10 cellular contexts compared by ENCODE assay signal in the genomic region with DNA sequence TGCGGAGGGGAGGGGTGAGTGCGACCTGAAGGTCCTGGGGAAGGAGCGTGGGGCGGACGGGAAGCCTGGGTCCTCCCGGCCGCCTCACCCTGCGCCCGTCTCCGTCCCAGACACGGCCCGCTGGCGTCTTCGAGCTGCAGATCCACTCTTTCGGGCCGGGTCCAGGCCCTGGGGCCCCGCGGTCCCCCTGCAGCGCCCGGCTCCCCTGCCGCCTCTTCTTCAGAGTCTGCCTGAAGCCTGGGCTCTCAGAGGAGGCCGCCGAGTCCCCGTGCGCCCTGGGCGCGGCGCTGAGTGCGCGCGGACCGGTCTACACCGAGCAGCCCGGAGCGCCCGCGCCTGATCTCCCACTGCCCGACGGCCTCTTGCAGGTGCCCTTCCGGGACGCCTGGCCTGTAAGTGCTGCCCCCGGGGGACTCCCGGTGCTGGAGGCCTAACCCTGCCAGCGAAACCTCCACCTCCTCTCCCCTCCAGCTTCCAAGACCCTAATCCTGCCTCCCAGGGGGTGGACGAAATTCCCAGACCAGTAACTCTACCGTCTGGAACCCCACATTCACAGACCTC. TPM values are rescaled to one million over a fixed set of nuclear protein-coding genes. Genes with fewer than 3 reads are reported as not detected.
DNase-seq lines count a peak whose midpoint lies in the region; ATAC-seq and TF ChIP-seq lines count a peak whose summit lies in the region.
"Had no signal": no experiment of that assay in that cellular context is flagged by ENCODE, and none has a peak within 500 bp of the region (broad histone marks: within the 10 kb centered on the region; RNA-seq: fewer than 3 reads in every experiment).

No MANE protein-coding gene starts in this region.

- no peak for ATAC-seq in left lobe of liver

- no peak overlapping the region for H2BK20ac ChIP-seq in H9 (ENCODE audit: low read depth, low read length, poor library complexity, severe bottlenecking)

- H3K18ac ChIP-seq in H9 (ENCODE audit: insufficient read length, low read depth, low read length): no peak overlapping the region

- no peak overlapping the region for H2BK120ac ChIP-seq in H9 (ENCODE audit: low read depth, low read length, poor library complexity, severe bottlenecking)

- H3K9ac ChIP-seq in BLaER1 (peak overlapping the region; percentile 79), H9 (ENCODE audit: extremely low read depth, insufficient read length, low read length) (no peak overlapping the region)

- H3K27ac ChIP-seq in BLaER1 (peak overlapping the region; percentile 78), H9 (ENCODE audit: insufficient read length, low read depth, low read length) (no peak overlapping the region), WERI-Rb-1 (peak overlapping the region; percentile 78)
- H3K27ac ChIP-seq: SJSA1 had no signal

- no peak for TF ChIP-seq CTCF in H9 (conservative IDR thresholded peaks at IDR 0.05)
- TF ChIP-seq CTCF in WERI-Rb-1 (IDR thresholded peaks at IDR 0.05; ENCODE audit: low read depth, low read length): no peak

- H3T11ph ChIP-seq in H9 (ENCODE audit: low read length): no peak overlapping the region

- no peak overlapping the region for H3K27ac Mint-ChIP-seq in H9

- H3K56ac ChIP-seq in H9 (ENCODE audit: insufficient read length, low read depth, low read length): no peak overlapping the region

- no peak overlapping the region for H4K91ac ChIP-seq in H9 (ENCODE audit: insufficient read length, low read depth, low read length)

- H3K79me1 ChIP-seq in H9 (ENCODE audit: insufficient read depth, low read depth, low read length, poor library complexity, severe bottlenecking): no peaks in the 10 kb centered on the region

- H3K4me1 ChIP-seq in BLaER1 (peaks cover 38% of the 10 kb centered on the region), H9 (ENCODE audit: insufficient read depth, low read length) (no peaks in the 10 kb centered on the region)

- peaks cover 4 to 9% of the 10 kb centered on the region in 2 experiments for H3K9me3 Mint-ChIP-seq in H9

- H3K14ac ChIP-seq in H9 (ENCODE audit: insufficient read depth, low read length): no peak overlapping the region; the same call in 1 of the 2 replicates

- peaks cover 76% of the 10 kb centered on the region for H3K27me3 Mint-ChIP-seq in H9 (ENCODE audit: low read depth)

- H2AK5ac ChIP-seq in H9 (ENCODE audit: insufficient read length, low read length): no peak overlapping the region

- H3K4me3 ChIP-seq in BLaER1 (peak overlapping the region; percentile 86), WERI-Rb-1 (ENCODE audit: low read depth, low read length) (peak overlapping the region; percentile 73)
- H3K4me3 ChIP-seq: SJSA1 had no signal

- no peak overlapping the region for H2BK5ac ChIP-seq in H9 (ENCODE audit: insufficient read length, low read length)

- H3K36me3 ChIP-seq in BLaER1: peaks cover 17% of the 10 kb centered on the region; the same call in 1 of the 2 replicates
- H3K36me3 ChIP-seq in WERI-Rb-1: peaks cover 16% of the 10 kb centered on the region
- H3K36me3 ChIP-seq: SJSA1 had no signal

- no peaks in the 10 kb centered on the region for H3K79me2 ChIP-seq in H9 (ENCODE audit: insufficient read depth, low read length)

- H3K23ac ChIP-seq in H9 (ENCODE audit: insufficient read length, low read depth, low read length): no peak overlapping the region

- H4K20me1 ChIP-seq in BLaER1: 0 out of 2 replicates have a peak, but pooled peaks cover 2% of the 10 kb centered on the region
- H4K20me1 ChIP-seq in H9 (ENCODE audit: control insufficient read depth, insufficient read depth, insufficient read length): no peaks in the 10 kb centered on the region

- H3K4ac ChIP-seq in H9 (ENCODE audit: low read depth, low read length): no peak overlapping the region

- H4K8ac ChIP-seq in H9 (replicated peaks; ENCODE audit: insufficient read length, low read depth, low read length): no peak overlapping the region

- no peak overlapping the region for H2AFZ ChIP-seq in H9 (ENCODE audit: low read length)

- H2BK12ac ChIP-seq in H9 (ENCODE audit: insufficient read length, low read depth, low read length): no peak overlapping the region

- H3K4me3 Mint-ChIP-seq in H9: peak overlapping the region; percentile 52 to 84

- H3K4me2 ChIP-seq in BLaER1: peak overlapping the region; percentile 98
- peak overlapping the region; percentile 91 for H3K4me2 ChIP-seq in H9 (ENCODE audit: insufficient read depth, insufficient read length, low read length)

- H3K9me3 ChIP-seq in BLaER1 (no peaks in the 10 kb centered on the region), H9 (ENCODE audit: control insufficient read depth, low read depth, low read length) (no peaks in the 10 kb centered on the region), WERI-Rb-1 (ENCODE audit: severe bottlenecking) (no peaks in the 10 kb centered on the region)

- no peak overlapping the region for H4K5ac ChIP-seq in H9 (ENCODE audit: insufficient read length, low read depth, low read length)

- no CpG with 5 or more reads among the region's 46 CpGs for WGBS in H9 (ENCODE audit: extremely low coverage, insufficient read length, low lambda C conversion rate)

- H2BK15ac ChIP-seq in H9 (ENCODE audit: low read depth, low read length): no peak overlapping the region

- DNase-seq in H9 (peak; percentile 57), WERI-Rb-1 (peak; percentile 46), islet precursor cell (peak; percentile 68), HK-2 (ENCODE audit: unreplicated experiment) (no peak), left lobe of liver (ENCODE audit: low spot score) (no peak), middle frontal gyrus (ENCODE audit: extremely low spot score, low spot score) (no peak), A172 (ENCODE audit: low spot score) (no peak)
- DNase-seq: cerebellar nuclear complex had no signal

- H3K36me3 Mint-ChIP-seq in H9 (ENCODE audit: insufficient read depth in 1 of 3, low read depth in 3 of 3): peaks cover 0 to 15% (median 0%) of the 10 kb centered on the region in 3 experiments; a peak in 3 of 7 replicates

- H3K4me1 Mint-ChIP-seq in H9: peaks cover 9 to 15% of the 10 kb centered on the region in 2 experiments

- H3K23me2 ChIP-seq in H9 (ENCODE audit: insufficient read length, low read depth, low read length, poor library complexity, severe bottlenecking): peaks cover 10% of the 10 kb centered on the region

- H3K27me3 ChIP-seq in BLaER1: peaks cover 8% of the 10 kb centered on the region; the same call in 1 of the 2 replicates
- peaks cover 8% of the 10 kb centered on the region; the same call in 1 of the 2 replicates for H3K27me3 ChIP-seq in H9 (ENCODE audit: insufficient read depth, low read length)
- no peaks in the 10 kb centered on the region for H3K27me3 ChIP-seq in WERI-Rb-1 (ENCODE audit: insufficient read depth, low read depth, severe bottlenecking)

RNA-seq across cellular contexts. Expression of a gene that starts 0.4 kb away (rescaled TPM):
- total RNA-seq in H9 (2021): 2.4 and 2.5 TPM in 2 replicates
- not detected for total RNA-seq in left lobe of liver
- not detected in 2 replicates for total RNA-seq in A172 (2014; rRNA removed; shearing (Covaris generic))

RNA-seq across cellular contexts. Expression of a gene that starts 15.8 kb away (rescaled TPM):
- total RNA-seq in H9 (2021) (6.7 and 6.9 TPM in 2 replicates), left lobe of liver (not detected)
- total RNA-seq in A172 (2014; rRNA removed; shearing (Covaris generic)): not detected in 2 replicates
- total RNA-seq: SJSA1 had no signal

RNA-seq across cellular contexts. Expression of a gene that starts 18.5 kb away (rescaled TPM):
- 121 and 128 TPM in 2 replicates for total RNA-seq in H9 (2021)
- total RNA-seq in left lobe of liver: 31.7 TPM
- 116 and 127 TPM in 2 replicates for total RNA-seq in A172 (2014; rRNA removed; shearing (Covaris generic))

RNA-seq across cellular contexts. Expression of a gene that starts 33.5 kb away (rescaled TPM):
- total RNA-seq in H9 (2021) (2.1 and 2.2 TPM in 2 replicates), left lobe of liver (0.43 TPM)
- 9.4 and 15.8 TPM in 2 replicates for total RNA-seq in A172 (2014; rRNA removed; shearing (Covaris generic))

RNA-seq across cellular contexts. Expression of a gene that starts 40.8 kb away (rescaled TPM):
- 18.8 and 18.9 TPM in 2 replicates for total RNA-seq in H9 (2021)
- total RNA-seq in left lobe of liver: 6.6 TPM
- total RNA-seq in A172 (2014; rRNA removed; shearing (Covaris generic)): 29.3 and 34.2 TPM in 2 replicates

Comparison
In these comparisons a context has a peak if more than half of its experiments do, and no peak if none do; other contexts are left out.
1. DNase-seq: peak in H9 (single experiment), WERI-Rb-1 (single experiment) and islet precursor cell (single experiment); none in HK-2 (single experiment), left lobe of liver (single experiment), middle frontal gyrus (single experiment) and A172 (single experiment).